ENCODE assay signal across 8 cellular contexts in the genomic region with DNA sequence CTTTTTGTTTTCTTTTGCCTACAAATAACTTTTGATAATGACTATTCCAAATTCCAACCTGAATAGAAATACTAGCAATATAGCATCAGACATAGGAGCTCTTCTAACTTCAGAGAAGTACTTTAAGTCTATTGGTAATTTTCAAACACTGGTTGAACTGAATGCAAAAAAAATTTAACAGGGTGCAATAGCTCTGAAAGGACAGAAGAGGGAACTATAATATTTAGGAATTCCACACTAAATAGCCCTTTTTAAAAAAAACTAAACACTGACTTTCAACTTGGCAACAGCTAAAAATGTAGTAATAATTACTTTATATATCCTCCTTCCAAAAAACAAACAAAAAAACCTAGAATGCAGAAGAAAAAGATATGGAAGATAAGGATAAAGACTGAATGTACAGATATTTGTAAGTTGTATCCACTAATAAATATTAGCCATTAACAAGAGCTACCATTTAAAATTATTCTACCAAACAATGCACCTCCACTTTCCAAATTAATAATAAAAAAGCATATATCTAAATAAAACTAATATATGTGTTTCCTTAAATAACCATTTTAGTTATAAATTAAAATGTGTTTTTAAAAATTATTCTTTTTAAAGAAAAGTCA.
DNase-seq lines count a peak whose midpoint lies in the region; ATAC-seq, FAIRE-seq and TF ChIP-seq lines count a peak whose summit lies in the region.

No MANE protein-coding gene starts in this region.

- DNase-seq in EH (ENCODE audit: low read depth) (peak; percentile 39), M059J (ENCODE audit: low read depth) (peak; percentile 11), astrocyte of the hippocampus (ENCODE audit: low read depth, low spot score) (peak; percentile 28), HepG2 (ENCODE audit: low spot score) (peak; percentile 21), ecto neural progenitor cell (ENCODE audit: low spot score) (no peak)
- DNase-seq in activated CD8-positive, alpha-beta memory T cell treated with anti-CD3 and anti-CD28 coated beads, Interleukin-2, amount 50 U/mL, for 48 hours, result no peak
- DNase-seq in activated CD4-positive, alpha-beta memory T cell treated with anti-CD3 and anti-CD28 coated beads for 36 hours, result no peak

- no peak overlapping the region for H3K4me2 ChIP-seq in HepG2 (ENCODE audit: low read depth, low read length)

- peaks cover 33% of the 10 kb centered on the region for H3K4me1 Mint-ChIP-seq in activated CD4-positive, alpha-beta memory T cell treated with anti-CD3 and anti-CD28 coated beads for 36 hours (ENCODE audit: low read depth)

- no peak overlapping the region for H3K9ac ChIP-seq in HepG2 (ENCODE audit: insufficient read depth, low read depth, low read length)

- FAIRE-seq in HepG2 (lab: Jason Lieb, UNC), result no peak

- no TSS peak for BruUV-seq in HepG2 (replicated peaks; lab: Mats Ljungman, UMichigan)

- POLR2A ChIA-PET in HepG2 (lab: Yijun Ruan, JAX), result no interaction called here
- POLR2A ChIA-PET in activated CD4-positive, alpha-beta memory T cell treated with anti-CD3 and anti-CD28 coated beads for 36 hours (lab: Charles Lee), result no interaction called here

- TF ChIP-seq CTCF in HepG2 (CRISPR knock-in tag; IDR thresholded peaks at IDR 0.05), result peak; percentile 58

- no peak overlapping the region for H2AFZ ChIP-seq in HepG2 (ENCODE audit: low read length)

- no peaks in the 10 kb centered on the region for H4K20me1 ChIP-seq in HepG2 (ENCODE audit: insufficient read depth, low read length)

- H3K9me3 ChIP-seq in HepG2 (ENCODE audit: low read length), result no peaks in the 10 kb centered on the region

- no peaks in the 10 kb centered on the region for H3K36me3 ChIP-seq in HepG2 (replicated peaks in 1 of 2; ENCODE audit: control insufficient read depth in 1 of 2, insufficient read depth in 2 of 2, low read length in 2 of 2)

- no peak overlapping the region for H3K27ac Mint-ChIP-seq in activated CD4-positive, alpha-beta memory T cell treated with anti-CD3 and anti-CD28 coated beads for 36 hours

- no peak overlapping the region for H3K4me3 ChIP-seq in HepG2 (replicated peaks in 1 of 3; ENCODE audit: insufficient read depth in 1 of 3, low read depth in 2 of 3, low read length in 3 of 3)

- intact Hi-C loops in HepG2 (cut with micrococcal nuclease; ENCODE audit: unreplicated experiment), result loop anchor here (1.0 to 5.0 kb wide), 4 partner anchors 33 to 281 kb away; partner anchors contain the start of gene FBXW7
- intact Hi-C loops in activated CD4-positive, alpha-beta memory T cell treated with anti-CD3 and anti-CD28 coated beads for 36 hours (cut with micrococcal nuclease), result loop anchor here (2.0 to 5.0 kb wide), 3 partner anchors 48 to 283 kb away; no protein-coding TSS in a partner anchor

- TF ChIP-seq EP300 in HepG2 (IDR thresholded peaks at IDR 0.05; ENCODE audit: low read depth in 2 of 2, low read length in 2 of 2), result no peak
- no peak for TF ChIP-seq EP300 in HepG2 (CRISPR knock-in tag; IDR thresholded peaks at IDR 0.05; ENCODE audit: borderline replicate concordance)

- no peak overlapping the region for H3K27ac ChIP-seq in HepG2 (ENCODE audit: extremely low read length, insufficient read depth, low read length)

- ATAC-seq in HepG2 (no peak), GM19455 (IDR thresholded peaks at IDR 0.05; ENCODE audit: unreplicated experiment) (no peak)

- in situ Hi-C loops in HepG2 (cut with HindIII; ENCODE audit: extremely low pct_ligation_motif_present, low pct_unique_long_range_greater_than_20kb), result loop anchor here (5.0 to 10.0 kb wide), 2 partner anchors 188 to 270 kb away; no protein-coding TSS in a partner anchor

- peaks cover 25% of the 10 kb centered on the region for H3K79me2 ChIP-seq in HepG2 (ENCODE audit: insufficient read depth, low read length)

- H3K4me3 Mint-ChIP-seq in activated CD4-positive, alpha-beta memory T cell treated with anti-CD3 and anti-CD28 coated beads for 36 hours, result no peak overlapping the region

- H3K36me3 Mint-ChIP-seq in activated CD4-positive, alpha-beta memory T cell treated with anti-CD3 and anti-CD28 coated beads for 36 hours, result peaks cover 2% of the 10 kb centered on the region

- peaks cover 16% of the 10 kb centered on the region for H3K4me1 ChIP-seq in HepG2 (ENCODE audit: insufficient read depth, low read length)

- no peaks in the 10 kb centered on the region for H3K27me3 Mint-ChIP-seq in activated CD4-positive, alpha-beta memory T cell treated with anti-CD3 and anti-CD28 coated beads for 36 hours

- TF ChIP-seq POLR2A in HepG2 (IDR thresholded peaks at IDR 0.05; ENCODE audit: insufficient read depth in 1 of 2, low read depth in 2 of 2, low read length in 2 of 2), result no peak

- peaks cover 2% of the 10 kb centered on the region for H3K9me3 Mint-ChIP-seq in activated CD4-positive, alpha-beta memory T cell treated with anti-CD3 and anti-CD28 coated beads for 36 hours

- CTCF ChIA-PET in HepG2 (lab: Yijun Ruan, JAX; ENCODE audit: low intra/inter-chr PET ratio, low total read pairs), result interaction anchor here (1.4 to 3.2 kb wide), 3 partner anchors 46 to 281 kb away, joined by 5 to 29 read pairs (median 8); no protein-coding TSS in a partner anchor
- CTCF ChIA-PET in activated CD4-positive, alpha-beta memory T cell treated with anti-CD3 and anti-CD28 coated beads for 36 hours (lab: Charles Lee), result interaction anchor here (0.6 to 2.5 kb wide), 14 partner anchors 32 to 890 kb away, joined by 3 to 20 read pairs (median 4); partner anchors contain the start of genes MND1 and TMEM154

- peak; percentile 63 for TF ChIP-seq RAD21 in HepG2 (CRISPR knock-in tag; IDR thresholded peaks at IDR 0.05)

- no peaks in the 10 kb centered on the region for H3K27me3 ChIP-seq in HepG2 (ENCODE audit: control insufficient read depth in 1 of 2, insufficient read depth in 2 of 2, low read length in 2 of 2)

TF ChIP-seq in HepG2, 621 proteins besides CTCF, POLR2A, EP300 and RAD21 (continues in another document):
- TF ChIP-seq STAG1 (CRISPR knock-in tag; IDR thresholded peaks at IDR 0.05) (peak; percentile 68), ZNF605 (CRISPR knock-in tag; IDR thresholded peaks at IDR 0.05) (no peak), PRDM15 (CRISPR knock-in tag; IDR thresholded peaks at IDR 0.05) (no peak), ZNF383 (CRISPR knock-in tag; IDR thresholded peaks at IDR 0.05; ENCODE audit: borderline replicate concordance) (no peak), SMC3 (IDR thresholded peaks at IDR 0.05; ENCODE audit: low read length) (peak; percentile 75), KDM2A (CRISPR knock-in tag; IDR thresholded peaks at IDR 0.05; ENCODE audit: borderline replicate concordance, low read depth) (no peak), ZNF362 (CRISPR knock-in tag; IDR thresholded peaks at IDR 0.05; ENCODE audit: borderline replicate concordance) (peak; percentile 80; the same call in 1 of the 2 replicates), HOXA5 (CRISPR knock-in tag; IDR thresholded peaks at IDR 0.05) (no peak)
- TF ChIP-seq, protein P1, sequence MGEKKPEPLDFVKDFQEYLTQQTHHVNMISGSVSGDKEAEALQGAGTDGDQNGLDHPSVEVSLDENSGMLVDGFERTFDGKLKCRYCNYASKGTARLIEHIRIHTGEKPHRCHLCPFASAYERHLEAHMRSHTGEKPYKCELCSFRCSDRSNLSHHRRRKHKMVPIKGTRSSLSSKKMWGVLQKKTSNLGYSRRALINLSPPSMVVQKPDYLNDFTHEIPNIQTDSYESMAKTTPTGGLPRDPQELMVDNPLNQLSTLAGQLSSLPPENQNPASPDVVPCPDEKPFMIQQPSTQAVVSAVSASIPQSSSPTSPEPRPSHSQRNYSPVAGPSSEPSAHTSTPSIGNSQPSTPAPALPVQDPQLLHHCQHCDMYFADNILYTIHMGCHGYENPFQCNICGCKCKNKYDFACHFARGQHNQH (CRISPR knock-in tag; IDR thresholded peaks at IDR 0.05), result no peak

Comparison
In these comparisons a context has a peak if more than half of its experiments do, and no peak if none do; other contexts are left out.
1. DNase-seq: peak in EH (single experiment), M059J (single experiment), astrocyte of the hippocampus (single experiment) and HepG2 (single experiment); none in activated CD8-positive, alpha-beta memory T cell treated with anti-CD3 and anti-CD28 coated beads, Interleukin-2, amount 50 U/mL, for 48 hours (single experiment), activated CD4-positive, alpha-beta memory T cell treated with anti-CD3 and anti-CD28 coated beads for 36 hours (single experiment) and ecto neural progenitor cell (single experiment).